28 cellular contexts compared by ENCODE assay signal in genomic region chr16:15445450-15445849, GRCh38.
"Had no signal": no experiment of that assay in that cellular context is flagged by ENCODE, and none has a peak within 500 bp of the region (broad histone marks: within the 10 kb centered on the region; RNA-seq: fewer than 3 reads in every experiment).

No MANE protein-coding gene starts in this region.

- H3K4me3 ChIP-seq: colonic mucosa, coronary artery, dorsolateral prefrontal cortex, esophagus muscularis mucosa, esophagus squamous epithelium, gastrocnemius medialis, gastroesophageal sphincter, heart left ventricle, heart right ventricle had no signal

- H3K27me3 ChIP-seq: colonic mucosa, dorsolateral prefrontal cortex, esophagus muscularis mucosa, esophagus squamous epithelium, foreskin keratinocyte, gastrocnemius medialis, gastroesophageal sphincter, heart left ventricle, heart right ventricle had no signal

- H3K27ac ChIP-seq: colonic mucosa, coronary artery, dorsolateral prefrontal cortex, epithelial cell of prostate, esophagus muscularis mucosa, esophagus squamous epithelium, foreskin keratinocyte, gastrocnemius medialis, gastroesophageal sphincter, heart left ventricle, heart right ventricle had no signal

- FAIRE-seq: colon, endometrium, endothelial cell of umbilical vein, frontal cortex had no signal

- ATAC-seq: effector memory CD8-positive, alpha-beta T cell; esophagus mucosa; foreskin keratinocyte; gastrocnemius medialis; gastroesophageal sphincter; heart left ventricle; heart right ventricle had no signal

- H3K27ac Mint-ChIP-seq: dendritic cell treated with granulocyte-macrophage colony-stimulating factor and Interleukin-4, amounts not matched to agents 40 ng/mL and 50 ng/mL, for 4 days; effector memory CD8-positive, alpha-beta T cell; endodermal cell had no signal

- H3K9me3 Mint-ChIP-seq: effector memory CD8-positive, alpha-beta T cell had no signal

- H3K36me3 ChIP-seq: colonic mucosa, esophagus squamous epithelium, gastrocnemius medialis, heart right ventricle had no signal

- H3K4me3 Mint-ChIP-seq: dendritic cell treated with granulocyte-macrophage colony-stimulating factor and Interleukin-4, amounts not matched to agents 40 ng/mL and 50 ng/mL, for 4 days; effector memory CD8-positive, alpha-beta T cell; endodermal cell had no signal

- H3K27me3 Mint-ChIP-seq: effector memory CD8-positive, alpha-beta T cell had no signal

- H3K9me3 ChIP-seq: colonic mucosa, esophagus muscularis mucosa, gastrocnemius medialis, gastroesophageal sphincter had no signal

- H3K4me1 ChIP-seq: colonic mucosa had no signal

- H3K4me1 Mint-ChIP-seq: endodermal cell had no signal

- DNase-seq: colonic mucosa; cortex of kidney; dermis blood vessel endothelial cell; dorsolateral prefrontal cortex; effector CD4-positive, alpha-beta T cell; effector CD8-positive, alpha-beta T cell; effector memory CD4-positive, alpha-beta T cell; effector memory CD8-positive, alpha-beta T cell; endodermal cell; erythroblast; esophagus squamous epithelium; foreskin fibroblast; foreskin keratinocyte; foreskin melanocyte; gastrocnemius medialis; glutamatergic neuron; heart left ventricle; heart right ventricle had no signal
